In genomic region chr10:72910705-72911104, GRCh38 we compare ENCODE assay signal across 1 cellular context.
A peak's percentile ranks its signal among the peaks of the same experiment; 100 is the strongest.
TF ChIP-seq lines count a peak whose summit lies in the region.

No MANE protein-coding gene starts in this region.

TF ChIP-seq in K562, 482 proteins besides CTCF, POLR2A, EP300 and RAD21 (continued from another document):
- TF ChIP-seq ZBTB40 (IDR thresholded peaks at IDR 0.05) (peak; percentile 96), ZBTB40 (CRISPR knock-in tag; IDR thresholded peaks at IDR 0.05) (peak; percentile 81), BHLHE40 (IDR thresholded peaks at IDR 0.05; ENCODE audit: low read length) (no peak), NFIC (IDR thresholded peaks at IDR 0.05) (peak; percentile 48; the same call in 1 of the 2 replicates), CCAR2 (IDR thresholded peaks at IDR 0.05; ENCODE audit: low read depth, low read length) (no peak), ZNF592 (IDR thresholded peaks at IDR 0.05) (no peak), PHF20 (IDR thresholded peaks at IDR 0.05; ENCODE audit: partially characterized antibody) (no peak), HSF4 (CRISPR knock-in tag; IDR thresholded peaks at IDR 0.05; ENCODE audit: borderline replicate concordance) (no peak)
